Comparison of ENCODE assay signal across 8 cellular contexts in genomic region chr1:116570358-116571214, GRCh38. TPM values are rescaled to one million over a fixed set of nuclear protein-coding genes. Genes with fewer than 3 reads are reported as not detected.
DNase-seq lines count a peak whose midpoint lies in the region; ATAC-seq and TF ChIP-seq lines count a peak whose summit lies in the region.

Gene CD58 (minus strand): TSS chr1:116571026. CDS start chr1:116570972, 54 bp downstream.

- peak within 1 kb of the TSS; percentile 80 for H3K27ac ChIP-seq in osteoblast (ENCODE audit: low read depth, low read length)
- peak within 1 kb of the TSS; percentile 97 to 98 for H3K27ac ChIP-seq in thoracic aorta

- no peaks in the 10 kb centered on the region for H4K20me1 ChIP-seq in osteoblast (ENCODE audit: insufficient read depth, low read length)

- peak; percentile 90 for ATAC-seq in SK-N-SH treated with all-trans-retinoic acid at 6 μM for 48 hours
- ATAC-seq in thoracic aorta (ENCODE audit: insufficient number of reproducible peaks, low FRiP score, low read depth), result peak; percentile 83

- H3K27me3 ChIP-seq in osteoblast (ENCODE audit: insufficient read depth, low read length), result peaks cover 6% of the 10 kb centered on the region
- no peaks in the 10 kb centered on the region for H3K27me3 ChIP-seq in thoracic aorta (replicated peaks; ENCODE audit: insufficient read depth)

- H3K9me3 ChIP-seq in osteoblast (ENCODE audit: low read depth, low read length), result no peaks in the 10 kb centered on the region
- H3K9me3 ChIP-seq in thoracic aorta, result no peaks in the 10 kb centered on the region

- peak within 1 kb of the TSS; percentile 76 for H3K27ac Mint-ChIP-seq in activated naive CD4-positive, alpha-beta T cell treated with anti-CD3 and anti-CD28 coated beads, Interleukin-2, amount 50 U/mL, for 24 hours

- peak within 1 kb of the TSS; percentile 92 for H2AFZ ChIP-seq in osteoblast (ENCODE audit: low read length)

- H3K36me3 ChIP-seq in osteoblast (ENCODE audit: insufficient read depth, low read length), result no peaks in the 10 kb centered on the region
- no peaks in the 10 kb centered on the region for H3K36me3 ChIP-seq in thoracic aorta

- no peaks in the 10 kb centered on the region for H3K36me3 Mint-ChIP-seq in activated naive CD4-positive, alpha-beta T cell treated with anti-CD3 and anti-CD28 coated beads, Interleukin-2, amount 50 U/mL, for 24 hours

- H3K4me1 ChIP-seq in osteoblast (ENCODE audit: insufficient read depth, low read length) (peaks cover 29% of the 10 kb centered on the region), thoracic aorta (ENCODE audit: control insufficient read depth in 1 of 2, low read depth in 2 of 2) (peaks cover 11 to 36% of the 10 kb centered on the region in 2 donors)

- H3K9me3 Mint-ChIP-seq in activated naive CD4-positive, alpha-beta T cell treated with anti-CD3 and anti-CD28 coated beads, Interleukin-2, amount 50 U/mL, for 24 hours, result no peaks in the 10 kb centered on the region

- H3K4me2 ChIP-seq in osteoblast (ENCODE audit: insufficient read depth, low read length), result peak within 1 kb of the TSS; percentile 89

- peaks cover 30% of the 10 kb centered on the region for H3K4me1 Mint-ChIP-seq in activated naive CD4-positive, alpha-beta T cell treated with anti-CD3 and anti-CD28 coated beads, Interleukin-2, amount 50 U/mL, for 24 hours

- H3K27me3 Mint-ChIP-seq in activated naive CD4-positive, alpha-beta T cell treated with anti-CD3 and anti-CD28 coated beads, Interleukin-2, amount 50 U/mL, for 24 hours, result no peaks in the 10 kb centered on the region

- peak within 1 kb of the TSS; percentile 92 for H3K4me3 Mint-ChIP-seq in activated naive CD4-positive, alpha-beta T cell treated with anti-CD3 and anti-CD28 coated beads, Interleukin-2, amount 50 U/mL, for 24 hours

- DNase-seq in GM04504 (ENCODE audit: low read depth) (peak; percentile 62), H4 (ENCODE audit: low spot score) (peak; percentile 65), LNCaP clone FGC (ENCODE audit: low read depth) (peak; percentile 46), glomerular visceral epithelial cell (ENCODE audit: extremely low spot score) (peak; percentile 91), osteoblast (ENCODE audit: insufficient read length, low spot score, missing footprints) (peak; percentile 96), thoracic aorta (ENCODE audit: low spot score) (peak; percentile 60)

- H3K79me2 ChIP-seq in osteoblast (ENCODE audit: insufficient read depth, low read length), result peaks cover 17% of the 10 kb centered on the region

- TF ChIP-seq CTCF in LNCaP clone FGC (IDR thresholded peaks at IDR 0.05; ENCODE audit: control insufficient read depth, extremely low read depth, insufficient read depth) (peak; percentile 85), osteoblast (IDR thresholded peaks at IDR 0.05; ENCODE audit: extremely low read depth, low read depth, low read length) (peak; percentile 60), thoracic aorta (IDR thresholded peaks at IDR 0.05) (peak; percentile 78)

- H3K4me3 ChIP-seq in LNCaP clone FGC (ENCODE audit: low read depth, low read length) (peak within 1 kb of the TSS; percentile 76), osteoblast (ENCODE audit: insufficient read depth, low read length) (peak within 1 kb of the TSS; percentile 91), thoracic aorta (peak within 1 kb of the TSS; percentile 95)

TF ChIP-seq in SK-N-SH treated with all-trans-retinoic acid at 6 μM for 48 hours, 23 proteins besides CTCF, POLR2A, EP300 and RAD21:
- TF ChIP-seq, protein P1, sequence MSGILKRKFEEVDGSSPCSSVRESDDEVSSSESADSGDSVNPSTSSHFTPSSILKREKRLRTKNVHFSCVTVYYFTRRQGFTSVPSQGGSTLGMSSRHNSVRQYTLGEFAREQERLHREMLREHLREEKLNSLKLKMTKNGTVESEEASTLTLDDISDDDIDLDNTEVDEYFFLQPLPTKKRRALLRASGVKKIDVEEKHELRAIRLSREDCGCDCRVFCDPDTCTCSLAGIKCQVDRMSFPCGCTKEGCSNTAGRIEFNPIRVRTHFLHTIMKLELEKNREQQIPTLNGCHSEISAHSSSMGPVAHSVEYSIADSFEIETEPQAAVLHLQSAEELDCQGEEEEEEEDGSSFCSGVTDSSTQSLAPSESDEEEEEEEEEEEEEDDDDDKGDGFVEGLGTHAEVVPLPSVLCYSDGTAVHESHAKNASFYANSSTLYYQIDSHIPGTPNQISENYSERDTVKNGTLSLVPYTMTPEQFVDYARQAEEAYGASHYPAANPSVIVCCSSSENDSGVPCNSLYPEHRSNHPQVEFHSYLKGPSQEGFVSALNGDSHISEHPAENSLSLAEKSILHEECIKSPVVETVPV (CRISPR knock-in tag; IDR thresholded peaks at IDR 0.05), result no peak
- TF ChIP-seq ZFP3 (CRISPR knock-in tag; IDR thresholded peaks at IDR 0.05) (no peak), POU6F1 (CRISPR knock-in tag; IDR thresholded peaks at IDR 0.05; ENCODE audit: borderline replicate concordance, low read depth) (no peak), ZNF70 (CRISPR knock-in tag; IDR thresholded peaks at IDR 0.05) (no peak), SNAI2 (CRISPR knock-in tag; IDR thresholded peaks at IDR 0.05) (peak; percentile 30; the same call in 1 of the 2 replicates), ZNF8 (CRISPR knock-in tag; IDR thresholded peaks at IDR 0.05) (no peak), PATZ1 (CRISPR knock-in tag; IDR thresholded peaks at IDR 0.05; ENCODE audit: borderline replicate concordance) (peak; percentile 85; the same call in 1 of the 2 replicates), TCF4 (CRISPR knock-in tag; IDR thresholded peaks at IDR 0.05; ENCODE audit: borderline replicate concordance) (no peak), CREB5 (CRISPR knock-in tag; IDR thresholded peaks at IDR 0.05; ENCODE audit: low read depth) (no peak), ISL1 (CRISPR knock-in tag; IDR thresholded peaks at IDR 0.05) (no peak), TSHZ2 (CRISPR knock-in tag; IDR thresholded peaks at IDR 0.05) (0 out of 2 replicates have a peak, but pooled peaks have one; percentile 6)

RNA-seq across cellular contexts. Expression of gene CD58, which starts in this region (rescaled TPM):
- 15.9 and 18.4 TPM in 2 replicates for total RNA-seq in H4 (2014; rRNA removed; shearing (Covaris generic))
- total RNA-seq in osteoblast (20.6 and 23.5 TPM in 2 replicates), thoracic aorta (10 to 100 TPM; 44.2 to 53.2 TPM)

Comparison
In these comparisons a context has a peak if more than half of its experiments do, and no peak if none do; other contexts are left out.
1. Peak in every context shown above with its lines: DNase-seq, ATAC-seq, H3K4me3 ChIP-seq and H3K27ac ChIP-seq.
2. DNase-seq: peak in every context shown above with its lines; median percentile 96 in osteoblast; 91 in glomerular visceral epithelial cell; 65 in H4; 62 in GM04504; 60 in thoracic aorta; 46 in LNCaP clone FGC.